10 cellular contexts compared by ENCODE assay signal in the genomic region with DNA sequence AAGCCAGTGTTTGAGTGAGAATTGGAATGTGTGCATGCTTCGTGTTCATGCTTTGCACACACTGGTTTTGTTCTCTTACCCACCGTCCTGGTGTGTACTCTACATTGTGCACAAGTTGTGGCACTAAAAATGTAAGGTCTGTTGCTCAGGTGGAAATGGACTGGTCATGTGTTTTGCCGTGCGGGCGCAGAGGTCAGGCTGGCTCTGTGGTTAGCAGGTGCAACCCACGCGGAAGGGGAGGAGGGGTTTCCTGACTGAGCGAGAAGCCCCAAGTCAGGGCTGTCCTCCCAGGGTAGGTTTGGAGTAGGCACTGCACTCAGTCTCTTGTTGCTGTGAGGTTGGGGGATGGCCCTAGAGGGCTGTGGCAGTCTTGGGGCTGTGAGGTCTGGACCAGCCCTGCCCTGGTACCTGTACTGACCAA.
DNase-seq lines count a peak whose midpoint lies in the region; ATAC-seq and TF ChIP-seq lines count a peak whose summit lies in the region.
"Had no signal": no experiment of that assay in that cellular context is flagged by ENCODE, and none has a peak within 500 bp of the region (broad histone marks: within the 10 kb centered on the region; RNA-seq: fewer than 3 reads in every experiment).

No MANE protein-coding gene starts in this region.

- H3K27ac Mint-ChIP-seq in chondrocyte (ENCODE audit: unreplicated experiment): no peak overlapping the region

- intact Hi-C loops in right cardiac atrium (cut with DNase I) (no loop called here), Right ventricle myocardium inferior (cut with DNase I) (no loop called here), sigmoid colon (cut with DNase I) (no loop called here)

- no peaks in the 10 kb centered on the region for H3K9me2 ChIP-seq in Loucy (replicated peaks; ENCODE audit: low read depth, low read length)

- H3K27me3 Mint-ChIP-seq in chondrocyte (ENCODE audit: low read depth): no peaks in the 10 kb centered on the region

- H3K27ac ChIP-seq in right cardiac atrium (ENCODE audit: low read length) (no peak overlapping the region), sigmoid colon (no peak overlapping the region)
- H3K27ac ChIP-seq: psoas muscle had no signal

- H3K4me1 Mint-ChIP-seq in chondrocyte (ENCODE audit: low read depth): peaks cover 17% of the 10 kb centered on the region

- H3K4me1 ChIP-seq in right cardiac atrium (ENCODE audit: control insufficient read depth, insufficient read depth, low read length) (no peaks in the 10 kb centered on the region), Loucy (ENCODE audit: insufficient read depth, low read length, poor library complexity, severe bottlenecking) (peaks cover 15% of the 10 kb centered on the region), sigmoid colon (peaks cover 0 to 28% (median 11%) of the 10 kb centered on the region in 4 donors)

- H3K36me3 Mint-ChIP-seq in chondrocyte (ENCODE audit: low read depth): peaks cover 4% of the 10 kb centered on the region

- DNase-seq in right cardiac atrium (no peak), Right ventricle myocardium inferior (ENCODE audit: missing footprints) (no peak), dermis blood vessel endothelial cell (peak; percentile 13), chondrocyte (ENCODE audit: low spot score) (no peak), globus pallidus (ENCODE audit: low spot score) (no peak), NCI-H2196 treated with DMSO at 0.1 percent for 48 hours (lab: John Stamatoyannopoulos, UW; ENCODE audit: unreplicated experiment) (no peak), sigmoid colon (no peak)
- DNase-seq: NCI-H1694, psoas muscle had no signal

- H3K9ac ChIP-seq in Loucy (ENCODE audit: low read depth, low read length, poor library complexity, severe bottlenecking): no peak overlapping the region

- H2AFZ ChIP-seq in Loucy (ENCODE audit: low read length): no peak overlapping the region

- TF ChIP-seq EP300 in sigmoid colon (IDR thresholded peaks at IDR 0.05): no peak

- no peak overlapping the region for H3K4me3 Mint-ChIP-seq in chondrocyte (ENCODE audit: unreplicated experiment)

- no peak for TF ChIP-seq CTCF in Loucy (conservative IDR thresholded peaks at IDR 0.05; ENCODE audit: low read length)
- no peak for TF ChIP-seq CTCF in chondrocyte (IDR thresholded peaks at IDR 0.05)
- TF ChIP-seq CTCF in sigmoid colon (IDR thresholded peaks at IDR 0.05): no peak

- TF ChIP-seq POLR2A in sigmoid colon (IDR thresholded peaks at IDR 0.05): no peak

- 81% methylated on average over 8 of the region's 8 CpGs for WGBS in right cardiac atrium
- WGBS in sigmoid colon, 2 donors: 52 to 88% methylated on average over 8 of the region's 8 CpGs

- H3K9me3 ChIP-seq in right cardiac atrium (ENCODE audit: control insufficient read depth, low read length) (no peaks in the 10 kb centered on the region), Loucy (ENCODE audit: insufficient read depth, low read depth, low read length) (peaks cover 15% of the 10 kb centered on the region; the same call in 1 of the 2 replicates), sigmoid colon (peaks cover 0 to 5% (median 2%) of the 10 kb centered on the region in 4 donors)
- H3K9me3 ChIP-seq: psoas muscle had no signal

- H3K27me3 ChIP-seq in right cardiac atrium (ENCODE audit: control insufficient read depth, insufficient read depth) (no peaks in the 10 kb centered on the region), Loucy (ENCODE audit: insufficient read depth, low read length, poor library complexity, severe bottlenecking) (no peaks in the 10 kb centered on the region), sigmoid colon (no peaks in the 10 kb centered on the region)

- H4K20me1 ChIP-seq in Loucy (ENCODE audit: insufficient read depth, low read length, poor library complexity, severe bottlenecking): peaks cover 48% of the 10 kb centered on the region

- ATAC-seq in right cardiac atrium (peak; percentile 27 to 39), Right ventricle myocardium inferior (no peak)

- no peaks in the 10 kb centered on the region for H3F3A ChIP-seq in Loucy (ENCODE audit: low read depth)

- H3K36me3 ChIP-seq in Loucy (ENCODE audit: insufficient read depth, low read length) (peaks cover 10% of the 10 kb centered on the region), sigmoid colon (no peaks in the 10 kb centered on the region)

- peaks cover 6% of the 10 kb centered on the region for H3K9me3 Mint-ChIP-seq in chondrocyte (ENCODE audit: low read depth)

- peaks cover 86% of the 10 kb centered on the region for H3K79me2 ChIP-seq in Loucy (ENCODE audit: insufficient read depth, low read length)

- H3K4me3 ChIP-seq in right cardiac atrium (ENCODE audit: low read length) (no peak overlapping the region), Loucy (ENCODE audit: low read length, poor library complexity, severe bottlenecking) (peak overlapping the region; percentile 50), sigmoid colon (no peak overlapping the region)
- H3K4me3 ChIP-seq: psoas muscle had no signal

- H3K4me2 ChIP-seq in Loucy (ENCODE audit: low read depth, low read length, poor library complexity, severe bottlenecking): peak overlapping the region; percentile 74
